ENCODE assay signal across 33 cellular contexts in genomic region chr15:41251411-41251810, GRCh38. TPM values are rescaled to one million over a fixed set of nuclear protein-coding genes. Genes with fewer than 3 reads are reported as not detected.
"Had no signal": no experiment of that assay in that cellular context is flagged by ENCODE, and none has a peak within 500 bp of the region (broad histone marks: within the 10 kb centered on the region; RNA-seq: fewer than 3 reads in every experiment).

No MANE protein-coding gene starts in this region.

- H3K9ac ChIP-seq: KMS-11 had no signal

- H3K27me3 ChIP-seq: ascending aorta, cardiac muscle cell, SJSA1 had no signal

- H3K4me1 Mint-ChIP-seq: activated CD4-positive, alpha-beta memory T cell treated with anti-CD3 and anti-CD28 coated beads, Interleukin-2, amount 10 ng/mL, durations not matched to agents 7 days and 5 days; activated CD8-positive, alpha-beta memory T cell treated with anti-CD3 and anti-CD28 coated beads, Interleukin-2, amount 10 ng/mL, durations not matched to agents 7 days and 5 days; activated naive CD4-positive, alpha-beta T cell treated with anti-CD3 and anti-CD28 coated beads, Interleukin-2, amount 10 ng/mL, durations not matched to agents 7 days and 5 days had no signal

- H3K27ac ChIP-seq: ascending aorta, cardiac muscle cell, KMS-11, SJSA1, WERI-Rb-1 had no signal

- H3K4me2 ChIP-seq: KMS-11 had no signal

- H3K9me3 Mint-ChIP-seq: activated CD4-positive, alpha-beta memory T cell treated with anti-CD3 and anti-CD28 coated beads, Interleukin-2, amount 10 ng/mL, durations not matched to agents 7 days and 5 days; activated naive CD4-positive, alpha-beta T cell treated with anti-CD3 and anti-CD28 coated beads, Interleukin-2, amount 10 ng/mL, durations not matched to agents 7 days and 5 days had no signal

- H3K9me3 ChIP-seq: ascending aorta, SJSA1 had no signal

- H3K36me3 ChIP-seq: WERI-Rb-1 had no signal

- H3K4me1 ChIP-seq: ascending aorta had no signal

- H3K27me3 Mint-ChIP-seq: activated CD4-positive, alpha-beta memory T cell treated with anti-CD3 and anti-CD28 coated beads, Interleukin-2, amount 10 ng/mL, durations not matched to agents 7 days and 5 days; activated CD8-positive, alpha-beta memory T cell treated with anti-CD3 and anti-CD28 coated beads, Interleukin-2, amount 10 ng/mL, durations not matched to agents 7 days and 5 days; activated naive CD4-positive, alpha-beta T cell treated with anti-CD3 and anti-CD28 coated beads, Interleukin-2, amount 10 ng/mL, durations not matched to agents 7 days and 5 days; activated naive CD8-positive, alpha-beta T cell had no signal

- H3K4me3 ChIP-seq: ascending aorta, cardiac muscle cell, SJSA1 had no signal

- DNase-seq: activated CD4-positive, alpha-beta memory T cell treated with anti-CD3 and anti-CD28 coated beads, Interleukin-2, amount 10 ng/mL, durations not matched to agents 7 days and 5 days; activated CD4-positive, alpha-beta T cell treated with anti-CD3 and anti-CD28 coated beads for 1 hour; activated CD4-positive, alpha-beta T cell treated with anti-CD3 and anti-CD28 coated beads for 48 hours; activated CD4-positive, CD25-positive, alpha-beta regulatory T cell; activated CD8-positive, alpha-beta memory T cell treated with anti-CD3 and anti-CD28 coated beads for 24 hours; activated CD8-positive, alpha-beta memory T cell treated with anti-CD3 and anti-CD28 coated beads, Interleukin-2, amount 10 ng/mL, durations not matched to agents 7 days and 5 days; activated CD8-positive, alpha-beta memory T cell treated with anti-CD3 and anti-CD28 coated beads, Interleukin-2, amount 50 U/mL, for 48 hours; activated effector memory CD4-positive, alpha-beta T cell treated with Interleukin-2 at 50 U/mL for 16 hours; activated naive CD4-positive, alpha-beta T cell treated with anti-CD3 and anti-CD28 coated beads, Interleukin-2, amount 10 ng/mL, durations not matched to agents 7 days and 5 days; activated T-cell treated with anti-CD3 and anti-CD28 coated beads, Interleukin-2, amount 50 U/mL, for 48 hours; amniotic stem cell; MM.1S; MV-4-11; NCI-H1092; NCI-H1436 treated with DMSO at 0.1 percent for 48 hours; NCI-H1694 treated with DMSO at 0.1 percent for 48 hours; NCI-H2029; NCI-H345; NCI-H524 treated with DMSO at 0.1 percent for 48 hours; SHP77 treated with DMSO at 0.1 percent for 48 hours; SW 1271; T-helper 1 cell; T-helper 2 cell; T-helper 9 cell; WERI-Rb-1 had no signal

- H3K4me3 Mint-ChIP-seq: activated CD4-positive, alpha-beta memory T cell treated with anti-CD3 and anti-CD28 coated beads, Interleukin-2, amount 10 ng/mL, durations not matched to agents 7 days and 5 days; activated CD8-positive, alpha-beta memory T cell treated with anti-CD3 and anti-CD28 coated beads, Interleukin-2, amount 10 ng/mL, durations not matched to agents 7 days and 5 days; activated naive CD4-positive, alpha-beta T cell treated with anti-CD3 and anti-CD28 coated beads, Interleukin-2, amount 10 ng/mL, durations not matched to agents 7 days and 5 days; activated naive CD8-positive, alpha-beta T cell had no signal

- H3K27ac Mint-ChIP-seq: activated CD4-positive, alpha-beta memory T cell treated with anti-CD3 and anti-CD28 coated beads, Interleukin-2, amount 10 ng/mL, durations not matched to agents 7 days and 5 days; activated CD8-positive, alpha-beta memory T cell treated with anti-CD3 and anti-CD28 coated beads, Interleukin-2, amount 10 ng/mL, durations not matched to agents 7 days and 5 days; activated naive CD4-positive, alpha-beta T cell treated with anti-CD3 and anti-CD28 coated beads, Interleukin-2, amount 10 ng/mL, durations not matched to agents 7 days and 5 days; activated naive CD8-positive, alpha-beta T cell had no signal

RNA-seq across cellular contexts. Expression of gene EXD1, which starts 20.9 kb away (rescaled TPM):
- total RNA-seq: activated CD4-positive, alpha-beta memory T cell treated with anti-CD3 and anti-CD28 coated beads, Interleukin-2, amount 10 ng/mL, durations not matched to agents 7 days and 5 days; activated CD8-positive, alpha-beta memory T cell treated with anti-CD3 and anti-CD28 coated beads, Interleukin-2, amount 10 ng/mL, durations not matched to agents 7 days and 5 days; ascending aorta; cardiac muscle cell; LHCN-M2; NCI-H460; RPMI7951; SJSA1 had no signal
- polyA plus RNA-seq: cardiac muscle cell had no signal
